Comparison of ENCODE assay signal across 25 cellular contexts in the genomic region with DNA sequence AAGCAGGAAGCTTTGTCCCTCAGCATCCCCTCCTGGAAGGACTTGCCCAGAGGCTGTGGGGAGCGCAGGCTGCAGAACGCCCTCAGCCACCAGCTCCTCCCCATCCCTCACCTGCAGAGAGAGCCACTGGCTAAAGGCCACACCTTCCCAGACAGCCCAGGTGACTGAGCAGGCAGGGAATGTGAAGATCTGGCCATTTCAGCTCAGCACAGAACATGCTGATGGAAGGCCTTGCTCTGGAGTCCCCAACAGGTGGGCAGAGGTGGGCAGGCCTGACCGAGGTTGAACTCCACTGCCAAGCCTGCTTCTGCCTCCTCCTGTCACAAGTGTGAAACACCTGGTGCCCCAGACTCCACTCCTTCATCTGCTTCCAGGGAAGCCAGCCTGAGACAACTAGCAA. TPM values are rescaled to one million over a fixed set of nuclear protein-coding genes. Genes with fewer than 3 reads are reported as not detected.
A peak's percentile ranks its signal among the peaks of the same experiment; 100 is the strongest.
DNase-seq lines count a peak whose midpoint lies in the region; ATAC-seq and TF ChIP-seq lines count a peak whose summit lies in the region.
"Had no signal": no experiment of that assay in that cellular context is flagged by ENCODE, and none has a peak within 500 bp of the region (broad histone marks: within the 10 kb centered on the region; RNA-seq: fewer than 3 reads in every experiment).

No MANE protein-coding gene starts in this region.

- H3K56ac ChIP-seq in mesendoderm (ENCODE audit: low read length), result no peak overlapping the region

- no peak overlapping the region for H3K4ac ChIP-seq in mesendoderm (ENCODE audit: low read depth, low read length)

- no peak overlapping the region for H4K8ac ChIP-seq in mesendoderm (ENCODE audit: low read depth, low read length)

- no peak overlapping the region for H2AK5ac ChIP-seq in mesendoderm (ENCODE audit: low read length)

- H2BK15ac ChIP-seq in mesendoderm (replicated peaks; ENCODE audit: low read depth), result no peak overlapping the region

- POLR2A ChIA-PET in WTC11 (lab: Charles Lee), result interaction anchor here (0.5 kb wide), 1 partner anchor 64 kb away, joined by 3 read pairs; no protein-coding TSS in a partner anchor
- POLR2A ChIA-PET in HEK293T (lab: Yijun Ruan, JAX), result no interaction called here

- H3K27ac Mint-ChIP-seq in WTC11, result no peak overlapping the region
- no peak overlapping the region for H3K27ac Mint-ChIP-seq in activated naive CD4-positive, alpha-beta T cell treated with anti-CD3 and anti-CD28 coated beads, Interleukin-2, amount 50 U/mL, for 72 hours

- H3K79me1 ChIP-seq in mesendoderm (ENCODE audit: low read length), result no peaks in the 10 kb centered on the region

- no peak overlapping the region for H3K18ac ChIP-seq in mesendoderm (ENCODE audit: low read length)

- DNase-seq in HT-29 (ENCODE audit: low spot score) (peak; percentile 32), WTC11 (ENCODE audit: low spot score) (peak; percentile 34), mesendoderm (peak; percentile 33), HEK293T (ENCODE audit: extremely low spot score) (no peak), left cardiac atrium (no peak), caudate nucleus (lab: John Stamatoyannopoulos, UW) (no peak)
- DNase-seq in activated naive CD4-positive, alpha-beta T cell treated with anti-CD3 and anti-CD28 coated beads, Interleukin-2, amount 50 U/mL, for 72 hours (ENCODE audit: low spot score in 2 of 2), result no peak
- DNase-seq: activated naive CD4-positive, alpha-beta T cell treated with Interleukin-2 at 50 U/mL for 16 hours; AML-193; Calu3; CD4-positive, CD25-positive, alpha-beta regulatory T cell; cerebellar nuclear complex; dermis blood vessel endothelial cell; NCI-H2081; NCI-H345; NCI-H82; pancreas; retina; stimulated activated naive CD4-positive, alpha-beta T cell treated with Interleukin-2 at 50 U/mL for 16 hours; T-helper 1 cell; uterus had no signal

- no peak overlapping the region for H3K4me3 ChIP-seq in mesendoderm (ENCODE audit: low read length)
- H3K4me3 ChIP-seq: adrenal gland, gastroesophageal sphincter, pancreas, uterus had no signal

- peaks cover 21% of the 10 kb centered on the region for H3K4me1 Mint-ChIP-seq in WTC11
- H3K4me1 Mint-ChIP-seq: CD4-positive, CD25-positive, alpha-beta regulatory T cell had no signal

- no CpG with 5 or more reads among the region's 3 CpGs for whole genome bisulfite sequencing in mesendoderm (ENCODE audit: extremely low coverage, insufficient coverage, low lambda C conversion rate)

- CTCF ChIA-PET in WTC11 (lab: Charles Lee) (interaction anchor here (0.8 to 1.2 kb wide), 3 partner anchors 9 to 42 kb away, joined by 3 to 4 read pairs (median 3); no protein-coding TSS in a partner anchor), HEK293T (lab: Yijun Ruan, JAX) (no interaction called here)

- no peak overlapping the region for H2BK5ac ChIP-seq in mesendoderm (ENCODE audit: low read length)

- H3K27me3 Mint-ChIP-seq in WTC11 (ENCODE audit: low read depth), result peaks cover 5% of the 10 kb centered on the region

- no peak overlapping the region for H3K23ac ChIP-seq in mesendoderm (ENCODE audit: low read length)

- no peak overlapping the region for H3K27ac ChIP-seq in mesendoderm (ENCODE audit: low read depth, low read length)
- H3K27ac ChIP-seq in caudate nucleus (ENCODE audit: low read depth, low read length), result no peak overlapping the region
- H3K27ac ChIP-seq: adrenal gland, gastroesophageal sphincter, HL-60, pancreas, uterus had no signal

- no peak overlapping the region for H3K4me2 ChIP-seq in mesendoderm (ENCODE audit: low read length)

- 0 out of 2 replicates have a peak, but pooled peaks cover 3% of the 10 kb centered on the region for H3K9me3 Mint-ChIP-seq in WTC11
- no peaks in the 10 kb centered on the region for H3K9me3 Mint-ChIP-seq in activated naive CD4-positive, alpha-beta T cell treated with anti-CD3 and anti-CD28 coated beads, Interleukin-2, amount 50 U/mL, for 72 hours
- H3K9me3 Mint-ChIP-seq: CD4-positive, CD25-positive, alpha-beta regulatory T cell had no signal

- H3K4me3 Mint-ChIP-seq in WTC11, result no peak overlapping the region
- H3K4me3 Mint-ChIP-seq: CD4-positive, CD25-positive, alpha-beta regulatory T cell had no signal

- H3K9ac ChIP-seq in mesendoderm (ENCODE audit: low read length), result no peak overlapping the region

- H3K4me1 ChIP-seq in mesendoderm (ENCODE audit: control insufficient read depth, low read depth, low read length), result no peaks in the 10 kb centered on the region
- H3K4me1 ChIP-seq: adrenal gland, gastroesophageal sphincter, pancreas, uterus had no signal

- intact Hi-C loops in left cardiac atrium (cut with DNase I), result no loop called here

- H3K36me3 ChIP-seq in mesendoderm (ENCODE audit: control insufficient read depth, insufficient read depth, low read length), result no peaks in the 10 kb centered on the region
- H3K36me3 ChIP-seq: adrenal gland, gastroesophageal sphincter, pancreas, uterus had no signal

- H3K27me3 ChIP-seq in mesendoderm (ENCODE audit: insufficient read depth, low read length, poor library complexity), result no peaks in the 10 kb centered on the region
- H3K27me3 ChIP-seq: adrenal gland, pancreas, uterus had no signal

- ATAC-seq in WTC11 (peak; percentile 78), left cardiac atrium (no peak)
- no peak for ATAC-seq in activated naive CD4-positive, alpha-beta T cell treated with anti-CD3 and anti-CD28 coated beads, Interleukin-2, amount 50 U/mL, for 72 hours
- ATAC-seq: gastroesophageal sphincter, pancreas had no signal

- H4K5ac ChIP-seq in mesendoderm (ENCODE audit: low read length), result no peak overlapping the region

- no peak overlapping the region for H2BK120ac ChIP-seq in mesendoderm (ENCODE audit: low read depth, low read length)

- TF ChIP-seq CTCF in GM12873 (IDR thresholded peaks at IDR 0.05; ENCODE audit: insufficient read depth, low read depth, low read length, missing control alignments), result peak; percentile 3
- no peak for TF ChIP-seq CTCF in WTC11 (IDR thresholded peaks at IDR 0.05)

- H3K36me3 Mint-ChIP-seq in WTC11, result no peaks in the 10 kb centered on the region
- H3K36me3 Mint-ChIP-seq in activated naive CD4-positive, alpha-beta T cell treated with anti-CD3 and anti-CD28 coated beads, Interleukin-2, amount 50 U/mL, for 72 hours, result no peaks in the 10 kb centered on the region
- H3K36me3 Mint-ChIP-seq: CD4-positive, CD25-positive, alpha-beta regulatory T cell had no signal

- no peaks in the 10 kb centered on the region for H3K79me2 ChIP-seq in mesendoderm (ENCODE audit: control insufficient read depth, insufficient read depth, low read length)

TF ChIP-seq in WTC11, 78 proteins besides CTCF, POLR2A, EP300 and RAD21 (continues in another document):
- TF ChIP-seq ERG (CRISPR knock-in tag; IDR thresholded peaks at IDR 0.05), result no peak
- TF ChIP-seq, protein P1, sequence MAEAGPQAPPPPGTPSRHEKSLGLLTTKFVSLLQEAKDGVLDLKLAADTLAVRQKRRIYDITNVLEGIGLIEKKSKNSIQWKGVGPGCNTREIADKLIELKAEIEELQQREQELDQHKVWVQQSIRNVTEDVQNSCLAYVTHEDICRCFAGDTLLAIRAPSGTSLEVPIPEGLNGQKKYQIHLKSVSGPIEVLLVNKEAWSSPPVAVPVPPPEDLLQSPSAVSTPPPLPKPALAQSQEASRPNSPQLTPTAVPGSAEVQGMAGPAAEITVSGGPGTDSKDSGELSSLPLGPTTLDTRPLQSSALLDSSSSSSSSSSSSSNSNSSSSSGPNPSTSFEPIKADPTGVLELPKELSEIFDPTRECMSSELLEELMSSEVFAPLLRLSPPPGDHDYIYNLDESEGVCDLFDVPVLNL (CRISPR knock-in tag; IDR thresholded peaks at IDR 0.05; ENCODE audit: borderline replicate concordance, low read depth), result no peak

TF ChIP-seq in HEK293T, 16 proteins besides CTCF, POLR2A, EP300 and RAD21:
- TF ChIP-seq L3MBTL2 (conservative IDR thresholded peaks at IDR 0.05), result no peak
- no peak for TF ChIP-seq ARNT (IDR thresholded peaks at IDR 0.05)
- no peak for TF ChIP-seq BHLHE40 (IDR thresholded peaks at IDR 0.05; ENCODE audit: borderline replicate concordance)
- TF ChIP-seq LEF1 (IDR thresholded peaks at IDR 0.05; ENCODE audit: borderline replicate concordance), result no peak
- no peak for TF ChIP-seq TARDBP (IDR thresholded peaks at IDR 0.05)
- TF ChIP-seq HDGF (IDR thresholded peaks at IDR 0.05; ENCODE audit: borderline replicate concordance), result no peak
- no peak for TF ChIP-seq ELF4 (IDR thresholded peaks at IDR 0.05)
- TF ChIP-seq NFRKB (IDR thresholded peaks at IDR 0.05), result no peak
- TF ChIP-seq FOXA1 (IDR thresholded peaks at IDR 0.05), result no peak
- TF ChIP-seq ZNF384 (IDR thresholded peaks at IDR 0.05), result no peak
- TF ChIP-seq FOXM1 (IDR thresholded peaks at IDR 0.05; ENCODE audit: borderline replicate concordance), result no peak

RNA-seq across cellular contexts. Expression of gene SEC61A1, which starts 50.7 kb away (rescaled TPM):
- total RNA-seq in HT-29 (2014; rRNA removed; shearing (Covaris generic)), result 248 and 249 TPM in 2 replicates
- total RNA-seq in WTC11 (2021) (119 to 152 TPM (median 120 TPM) in 3 replicates), left cardiac atrium (100 to 1,000 TPM in 1 of 2 donors, 10 to 100 TPM in 1; 80.0 to 134 TPM)
- 140 TPM for polyA plus RNA-seq in mesendoderm (2013, experiment 1 of 2)
- polyA plus RNA-seq in mesendoderm (2013, experiment 2 of 2), result 137 TPM
- 100 to 1,000 TPM; 110 to 127 TPM for total RNA-seq in activated naive CD4-positive, alpha-beta T cell treated with anti-CD3 and anti-CD28 coated beads, Interleukin-2, amount 50 U/mL, for 72 hours

Comparison
In these comparisons a context has a peak if more than half of its experiments do, and no peak if none do; other contexts are left out.
1. DNase-seq: peak in HT-29 (single experiment), WTC11 (single experiment) and mesendoderm (single experiment); none in HEK293T (single experiment), activated naive CD4-positive, alpha-beta T cell treated with anti-CD3 and anti-CD28 coated beads, Interleukin-2, amount 50 U/mL, for 72 hours (0 of 2), left cardiac atrium (single experiment) and caudate nucleus (0 of 61).